In the genomic region with DNA sequence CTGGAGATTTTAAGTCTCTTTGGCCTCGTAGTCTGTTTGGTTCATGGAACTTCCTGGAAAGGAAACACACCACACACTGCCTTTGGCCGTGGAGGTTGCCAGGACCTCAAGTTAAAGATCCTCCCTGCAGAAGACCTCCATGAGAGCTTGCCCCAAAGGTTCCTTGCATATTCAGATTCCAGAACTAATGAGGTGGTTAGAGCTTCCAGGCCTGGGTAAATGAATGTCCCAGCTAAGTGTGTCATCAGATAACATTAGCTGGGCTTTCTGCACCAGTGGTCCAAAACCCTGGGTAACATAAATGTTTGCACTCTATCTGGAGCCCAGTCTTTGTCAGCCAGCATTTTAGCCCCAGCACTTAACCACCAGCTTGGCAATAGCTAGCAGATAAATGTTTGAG, we compare ENCODE assay signal across 12 cellular contexts.
A peak's percentile ranks its signal among the peaks of the same experiment; 100 is the strongest.
DNase-seq lines count a peak whose midpoint lies in the region; ATAC-seq and TF ChIP-seq lines count a peak whose summit lies in the region.
"Had no signal": no experiment of that assay in that cellular context is flagged by ENCODE, and none has a peak within 500 bp of the region (broad histone marks: within the 10 kb centered on the region; RNA-seq: fewer than 3 reads in every experiment).

No MANE protein-coding gene starts in this region.

- no peak for ATAC-seq in activated T-cell treated with anti-CD3 and anti-CD28 coated beads, Interleukin-2, amount 50 U/mL, for 72 hours (replicated peaks in 1 of 2)
- no peak for ATAC-seq in activated T-helper 17 cell treated with anti-CD3 and anti-CD28 coated beads, Interleukin-2, amount 50 U/mL, for 72 hours (replicated peaks)
- ATAC-seq in HG02798 (IDR thresholded peaks at IDR 0.05; ENCODE audit: poor library complexity, unreplicated experiment) = no peak

- H3K27ac Mint-ChIP-seq in activated T-cell treated with anti-CD3 and anti-CD28 coated beads, Interleukin-2, amount 50 U/mL, for 72 hours = peak overlapping the region; percentile 72
- H3K27ac Mint-ChIP-seq in activated T-helper 17 cell treated with anti-CD3 and anti-CD28 coated beads, Interleukin-2, amount 50 U/mL, for 72 hours = peak overlapping the region; percentile 41

- no peak for TF ChIP-seq CTCF in suprapubic skin (IDR thresholded peaks at IDR 0.05)

- H3K36me3 Mint-ChIP-seq in activated T-cell treated with anti-CD3 and anti-CD28 coated beads, Interleukin-2, amount 50 U/mL, for 72 hours (ENCODE audit: insufficient read depth in 2 of 2) = peaks cover 8 to 15% of the 10 kb centered on the region in 2 donors
- H3K36me3 Mint-ChIP-seq in activated T-helper 17 cell treated with anti-CD3 and anti-CD28 coated beads, Interleukin-2, amount 50 U/mL, for 72 hours (ENCODE audit: low read depth) = peaks cover 16% of the 10 kb centered on the region

- peaks cover 100% of the 10 kb centered on the region for H3K4me1 Mint-ChIP-seq in activated T-cell treated with anti-CD3 and anti-CD28 coated beads, Interleukin-2, amount 50 U/mL, for 72 hours (ENCODE audit: low read depth)
- peaks cover 73% of the 10 kb centered on the region for H3K4me1 Mint-ChIP-seq in activated T-helper 17 cell treated with anti-CD3 and anti-CD28 coated beads, Interleukin-2, amount 50 U/mL, for 72 hours

- H3K36me3 ChIP-seq in suprapubic skin = no peaks in the 10 kb centered on the region

- H3K9me3 ChIP-seq in suprapubic skin = no peaks in the 10 kb centered on the region

- no peak overlapping the region for H3K4me3 ChIP-seq in suprapubic skin
- H3K4me3 ChIP-seq: PC-9 had no signal

- H3K27me3 Mint-ChIP-seq in activated T-cell treated with anti-CD3 and anti-CD28 coated beads, Interleukin-2, amount 50 U/mL, for 72 hours (ENCODE audit: low read depth) = no peaks in the 10 kb centered on the region
- H3K27me3 Mint-ChIP-seq in activated T-helper 17 cell treated with anti-CD3 and anti-CD28 coated beads, Interleukin-2, amount 50 U/mL, for 72 hours = no peaks in the 10 kb centered on the region

- no peak for DNase-seq in activated T-cell treated with anti-CD3 and anti-CD28 coated beads, Interleukin-2, amount 50 U/mL, for 72 hours
- DNase-seq in activated T-cell treated with anti-CD3 and anti-CD28 coated beads for 4 hours = no peak
- peak; percentile 97 for DNase-seq in kidney glomerular epithelial cell (lab: John Stamatoyannopoulos, UW)
- DNase-seq in suprapubic skin (ENCODE audit: low spot score in 2 of 2) = no peak
- DNase-seq in C1 segment of cervical spinal cord (lab: John Stamatoyannopoulos, UW) = no peak
- DNase-seq in NCI-H1048 (lab: John Stamatoyannopoulos, UW) = no peak
- DNase-seq: foreskin melanocyte; NCI-H146; PC-9; stimulated activated CD4-positive, alpha-beta T cell treated with anti-CD3 and anti-CD28 coated beads, Interleukin-2, amount 100 ng/mL, for 24 hours had no signal

- H3K27me3 ChIP-seq in suprapubic skin = no peaks in the 10 kb centered on the region

- TF ChIP-seq POLR2A in suprapubic skin (IDR thresholded peaks at IDR 0.05) = no peak

- H3K27ac ChIP-seq in suprapubic skin = peak overlapping the region; percentile 88
- H3K27ac ChIP-seq: PC-9 had no signal

- WGBS in suprapubic skin = 37% methylated on average over 2 of the region's 2 CpGs

- no peak for TF ChIP-seq EP300 in suprapubic skin (IDR thresholded peaks at IDR 0.05)

- no peaks in the 10 kb centered on the region for H3K9me3 Mint-ChIP-seq in activated T-cell treated with anti-CD3 and anti-CD28 coated beads, Interleukin-2, amount 50 U/mL, for 72 hours
- H3K9me3 Mint-ChIP-seq in activated T-helper 17 cell treated with anti-CD3 and anti-CD28 coated beads, Interleukin-2, amount 50 U/mL, for 72 hours = no peaks in the 10 kb centered on the region

- peak overlapping the region; percentile 3 to 75 for H3K4me3 Mint-ChIP-seq in activated T-cell treated with anti-CD3 and anti-CD28 coated beads, Interleukin-2, amount 50 U/mL, for 72 hours
- peak overlapping the region; percentile 52 for H3K4me3 Mint-ChIP-seq in activated T-helper 17 cell treated with anti-CD3 and anti-CD28 coated beads, Interleukin-2, amount 50 U/mL, for 72 hours

- H3K4me1 ChIP-seq in suprapubic skin = peaks cover 100% of the 10 kb centered on the region
